Comparison of ENCODE assay signal across 1 cellular context in the genomic region with DNA sequence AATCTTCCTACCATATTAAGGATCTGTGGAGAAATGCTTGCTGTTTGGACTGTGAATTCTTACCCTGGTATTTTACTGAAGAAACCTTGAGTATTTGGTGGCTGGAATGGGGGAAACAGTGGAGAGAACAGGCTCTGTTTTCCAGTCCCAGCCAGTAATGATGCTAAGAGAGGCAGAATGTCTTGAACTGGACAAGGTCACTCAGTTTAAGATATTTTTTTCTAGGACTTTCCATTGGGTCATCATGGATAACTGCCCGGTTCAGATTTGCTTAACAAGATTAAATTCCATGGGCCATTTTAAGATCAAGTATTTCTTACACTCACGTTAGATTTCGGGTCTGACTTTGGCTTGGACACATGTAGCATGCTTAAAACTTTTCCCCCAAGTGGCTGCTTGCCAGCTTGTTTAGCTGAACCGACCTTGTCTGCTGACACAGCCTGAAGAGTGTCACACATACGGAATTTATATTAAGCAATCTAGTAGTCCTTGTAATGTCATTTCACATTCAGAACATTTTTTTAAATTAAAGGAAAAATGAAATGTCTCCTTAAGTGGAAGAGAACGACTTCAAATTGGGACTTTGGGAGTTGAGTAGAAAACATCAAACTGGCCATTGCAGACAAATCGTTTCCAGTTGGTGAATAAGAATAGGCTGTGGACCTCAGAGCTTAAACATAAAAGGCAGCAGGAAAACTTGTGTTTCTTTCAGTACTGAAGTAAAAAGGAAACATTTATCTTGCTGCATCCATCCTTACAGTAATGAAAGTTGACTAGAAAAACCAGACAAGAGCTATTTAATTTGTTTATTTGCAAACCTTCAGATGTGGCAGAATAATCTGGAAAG.
TF ChIP-seq lines count a peak whose summit lies in the region.

No MANE protein-coding gene starts in this region.

TF ChIP-seq in IMR-90, 13 proteins besides CTCF, POLR2A, EP300 and RAD21:
- TF ChIP-seq FOS (IDR thresholded peaks at IDR 0.05; ENCODE audit: low read depth, low read length), result no peak
- TF ChIP-seq, protein P1, sequence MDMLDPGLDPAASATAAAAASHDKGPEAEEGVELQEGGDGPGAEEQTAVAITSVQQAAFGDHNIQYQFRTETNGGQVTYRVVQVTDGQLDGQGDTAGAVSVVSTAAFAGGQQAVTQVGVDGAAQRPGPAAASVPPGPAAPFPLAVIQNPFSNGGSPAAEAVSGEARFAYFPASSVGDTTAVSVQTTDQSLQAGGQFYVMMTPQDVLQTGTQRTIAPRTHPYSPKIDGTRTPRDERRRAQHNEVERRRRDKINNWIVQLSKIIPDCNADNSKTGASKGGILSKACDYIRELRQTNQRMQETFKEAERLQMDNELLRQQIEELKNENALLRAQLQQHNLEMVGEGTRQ (IDR thresholded peaks at IDR 0.05; ENCODE audit: low read depth, low read length), result no peak
- peak; percentile 84 for TF ChIP-seq CEBPB (IDR thresholded peaks at IDR 0.05; ENCODE audit: low read depth, low read length)
